In genomic region chr11:116756044-116756443, GRCh38 we compare ENCODE assay signal across 4 cellular contexts. TPM values are rescaled to one million over a fixed set of nuclear protein-coding genes. Genes with fewer than 3 reads are reported as not detected.
"Had no signal": no experiment of that assay in that cellular context is flagged by ENCODE, and none has a peak within 500 bp of the region (broad histone marks: within the 10 kb centered on the region; RNA-seq: fewer than 3 reads in every experiment).

No MANE protein-coding gene starts in this region.

RNA-seq across cellular contexts. Expression of gene APOA5, which starts 35.6 kb away (rescaled TPM):
- total RNA-seq: LHCN-M2, M059J, MCF 10A, NCI-H460 had no signal
